12 cellular contexts compared by ENCODE assay signal in the genomic region with DNA sequence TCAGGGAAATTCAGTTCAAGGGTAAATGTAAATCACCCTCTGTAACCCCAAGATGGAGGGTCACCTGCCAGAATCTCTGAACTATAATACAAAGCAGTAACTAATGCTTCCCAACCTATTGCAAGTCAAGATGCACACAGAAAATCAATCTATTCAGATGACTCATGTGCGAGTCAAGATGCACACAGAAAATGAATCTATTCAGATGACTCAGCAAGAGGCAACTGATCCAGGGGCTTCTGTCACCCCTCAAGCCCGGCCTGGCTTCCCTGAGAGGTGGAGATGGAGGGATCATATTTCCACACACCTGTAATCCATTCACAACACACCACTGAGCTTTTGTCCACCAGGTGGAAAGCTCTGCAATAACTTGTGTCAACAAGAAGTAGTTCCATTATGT. TPM values are rescaled to one million over a fixed set of nuclear protein-coding genes. Genes with fewer than 3 reads are reported as not detected.
DNase-seq lines count a peak whose midpoint lies in the region; ATAC-seq, FAIRE-seq and TF ChIP-seq lines count a peak whose summit lies in the region.
"Had no signal": no experiment of that assay in that cellular context is flagged by ENCODE, and none has a peak within 500 bp of the region (broad histone marks: within the 10 kb centered on the region; RNA-seq: fewer than 3 reads in every experiment).

No MANE protein-coding gene starts in this region.

- POLR2A ChIA-PET in HEK293T (lab: Yijun Ruan, JAX), result no interaction called here

- CTCF ChIA-PET in HEK293T (lab: Yijun Ruan, JAX), result no interaction called here

- ATAC-seq in GM21786 (IDR thresholded peaks at IDR 0.05; ENCODE audit: unreplicated experiment), result no peak
- ATAC-seq in left lobe of liver, result no peak
- ATAC-seq: Right ventricle myocardium inferior had no signal

- in situ Hi-C loops in ACHN (cut with HindIII; ENCODE audit: low pct_ligation_motif_present, low pct_unique_long_range_greater_than_20kb, low sequenced_read_pairs) (no loop called here), astrocyte of the spinal cord (cut with HindIII; ENCODE audit: low sequenced_read_pairs) (no loop called here)

- H3K4me3 ChIP-seq in astrocyte of the spinal cord (ENCODE audit: low read depth, low read length), result no peak overlapping the region
- H3K4me3 ChIP-seq: colonic mucosa, upper lobe of left lung had no signal

- FAIRE-seq in GM18507 (lab: Jason Lieb, UNC) (peak; percentile 29), frontal cortex (lab: Jason Lieb, UNC) (no peak)

- no peak for TF ChIP-seq CTCF in astrocyte of the spinal cord (IDR thresholded peaks at IDR 0.05; ENCODE audit: low read depth, low read length)

- DNase-seq in ACHN, result peak; percentile 55
- no peak for DNase-seq in GM18507 (ENCODE audit: extremely low spot score, insufficient read length, low read depth)
- DNase-seq in NCI-H226, result peak; percentile 48
- DNase-seq in astrocyte of the spinal cord (ENCODE audit: low read depth, low spot score), result peak; percentile 44
- no peak for DNase-seq in HEK293T (ENCODE audit: extremely low spot score)
- no peak for DNase-seq in frontal cortex (ENCODE audit: low spot score in 2 of 2)
- DNase-seq in left lobe of liver (ENCODE audit: low spot score), result no peak
- DNase-seq: colonic mucosa, DMS 273 treated with DMSO at 0.1 percent for 48 hours, upper lobe of left lung had no signal

TF ChIP-seq in HEK293T, 16 proteins besides CTCF, POLR2A, EP300 and RAD21:
- no peak for TF ChIP-seq HDGF (IDR thresholded peaks at IDR 0.05; ENCODE audit: borderline replicate concordance)
- no peak for TF ChIP-seq LEF1 (IDR thresholded peaks at IDR 0.05; ENCODE audit: borderline replicate concordance)
- no peak for TF ChIP-seq FOXM1 (IDR thresholded peaks at IDR 0.05; ENCODE audit: borderline replicate concordance)
- TF ChIP-seq FOXK2 (IDR thresholded peaks at IDR 0.05), result no peak
- no peak for TF ChIP-seq SP1 (IDR thresholded peaks at IDR 0.05)
- no peak for TF ChIP-seq ELF4 (IDR thresholded peaks at IDR 0.05)
- no peak for TF ChIP-seq CTBP1 (IDR thresholded peaks at IDR 0.05; ENCODE audit: borderline replicate concordance)
- TF ChIP-seq ARNT (IDR thresholded peaks at IDR 0.05), result no peak
- no peak for TF ChIP-seq ZNF384 (IDR thresholded peaks at IDR 0.05)
- no peak for TF ChIP-seq NFRKB (IDR thresholded peaks at IDR 0.05)
- TF ChIP-seq FOXA1 (IDR thresholded peaks at IDR 0.05), result no peak
- no peak for TF ChIP-seq L3MBTL2 (conservative IDR thresholded peaks at IDR 0.05)

RNA-seq across cellular contexts. Expression of a gene that starts 17.4 kb away (rescaled TPM):
- total RNA-seq in frontal cortex (12.6 TPM), left lobe of liver (2.6 TPM)

Comparison
In these comparisons a context has a peak if more than half of its experiments do, and no peak if none do; other contexts are left out.
1. DNase-seq: peak in ACHN (single experiment), NCI-H226 (single experiment) and astrocyte of the spinal cord (single experiment); none in GM18507 (single experiment), HEK293T (single experiment), frontal cortex (0 of 2) and left lobe of liver (single experiment).